28 cellular contexts compared by ENCODE assay signal in the genomic region with DNA sequence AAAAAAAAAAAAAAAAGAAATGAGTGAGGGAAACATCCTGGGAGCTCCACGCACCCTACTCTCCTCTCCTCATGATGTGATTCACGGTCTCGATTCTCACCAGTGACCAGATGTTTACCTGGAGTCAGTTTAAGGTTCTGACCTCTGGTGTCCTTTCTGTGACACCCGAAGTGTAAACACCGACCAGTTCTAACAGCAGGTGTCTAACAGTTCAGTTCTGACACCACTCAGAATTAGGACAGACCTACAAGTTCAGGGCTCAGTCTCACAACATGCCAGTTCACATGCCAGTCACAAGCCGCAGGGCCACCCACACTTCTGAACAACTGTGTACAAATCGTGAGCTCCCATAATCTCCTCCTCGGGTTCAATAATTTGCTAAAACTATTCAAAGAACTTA. TPM values are rescaled to one million over a fixed set of nuclear protein-coding genes. Genes with fewer than 3 reads are reported as not detected.
A peak's percentile ranks its signal among the peaks of the same experiment; 100 is the strongest.
DNase-seq lines count a peak whose midpoint lies in the region; ATAC-seq lines count a peak whose summit lies in the region.
"Had no signal": no experiment of that assay in that cellular context is flagged by ENCODE, and none has a peak within 500 bp of the region (broad histone marks: within the 10 kb centered on the region; RNA-seq: fewer than 3 reads in every experiment).

No MANE protein-coding gene starts in this region.

- DNase-seq in activated CD4-positive, alpha-beta memory T cell treated with anti-CD3 and anti-CD28 coated beads for 36 hours, result no peak
- DNase-seq in activated CD4-positive, alpha-beta memory T cell treated with anti-CD3 and anti-CD28 coated beads, Interleukin-2, amount 10 ng/mL, durations not matched to agents 7 days and 5 days, result no peak
- DNase-seq in CD4-positive, CD25-positive, alpha-beta regulatory T cell, result no peak
- no peak for DNase-seq in effector memory CD8-positive, alpha-beta T cell
- DNase-seq in naive B cell (no peak), middle frontal gyrus (ENCODE audit: extremely low spot score, low spot score) (no peak), T-helper 1 cell (no peak)
- DNase-seq: 8988T; activated naive CD4-positive, alpha-beta T cell treated with anti-CD3 and anti-CD28 coated beads for 36 hours; activated T-cell treated with anti-CD3 and anti-CD28 coated beads, Interleukin-2, amount 50 U/mL, for 48 hours; brain microvascular endothelial cell; dorsolateral prefrontal cortex; Kasumi-1; left lung; NCI-H1436; NCI-H2081; NCI-H2227 treated with DMSO at 0.1 percent for 48 hours; NCI-H526; OCI-M1; stimulated activated naive CD8-positive, alpha-beta T cell treated with anti-CD3 and anti-CD28 coated beads, Interleukin-15, Interleukin-2, amounts not matched to agents 100 U/mL and 50 U/mL, for 24 hours had no signal

- no peak overlapping the region for H3K27ac ChIP-seq in CD4-positive, CD25-positive, alpha-beta regulatory T cell (ENCODE audit: insufficient read depth, low read length, poor library complexity, severe bottlenecking)
- H3K27ac ChIP-seq: C4-2B, dorsolateral prefrontal cortex, HL-60, RWPE1, thoracic aorta had no signal

- H3K27me3 ChIP-seq in CD4-positive, CD25-positive, alpha-beta regulatory T cell (ENCODE audit: control insufficient read depth, insufficient read depth, low read length), result no peaks in the 10 kb centered on the region
- H3K27me3 ChIP-seq: brain microvascular endothelial cell, dorsolateral prefrontal cortex, left lung had no signal

- H3K27me3 Mint-ChIP-seq in activated CD4-positive, alpha-beta memory T cell treated with anti-CD3 and anti-CD28 coated beads for 36 hours, result no peaks in the 10 kb centered on the region
- no peaks in the 10 kb centered on the region for H3K27me3 Mint-ChIP-seq in activated CD4-positive, alpha-beta memory T cell treated with anti-CD3 and anti-CD28 coated beads, Interleukin-2, amount 10 ng/mL, durations not matched to agents 7 days and 5 days
- no peaks in the 10 kb centered on the region for H3K27me3 Mint-ChIP-seq in CD4-positive, CD25-positive, alpha-beta regulatory T cell
- no peaks in the 10 kb centered on the region for H3K27me3 Mint-ChIP-seq in effector memory CD8-positive, alpha-beta T cell
- no peaks in the 10 kb centered on the region for H3K27me3 Mint-ChIP-seq in naive B cell

- peaks cover 15 to 27% of the 10 kb centered on the region in 2 experiments for H3K9me3 ChIP-seq in CD4-positive, CD25-positive, alpha-beta regulatory T cell (ENCODE audit: control insufficient read depth in 2 of 2, low read length in 2 of 2)
- H3K9me3 ChIP-seq: thoracic aorta had no signal

- intact Hi-C loops in activated CD4-positive, alpha-beta memory T cell treated with anti-CD3 and anti-CD28 coated beads for 36 hours (cut with micrococcal nuclease), result loop anchor here (5.0 kb wide), 2 partner anchors 343 to 478 kb away; no protein-coding TSS in a partner anchor

- peaks cover 38% of the 10 kb centered on the region for H3K36me3 ChIP-seq in CD4-positive, CD25-positive, alpha-beta regulatory T cell (ENCODE audit: control insufficient read depth, insufficient read depth, low read length)

- no peak for ATAC-seq in CD4-positive, CD25-positive, alpha-beta regulatory T cell (ENCODE audit: low read depth in 2 of 2)
- no peak for ATAC-seq in effector memory CD8-positive, alpha-beta T cell (replicated peaks)
- ATAC-seq in naive B cell (ENCODE audit: low read depth in 2 of 2), result no peak
- ATAC-seq in activated CD4-positive, CD25-positive, alpha-beta regulatory T cell treated with anti-CD3 and anti-CD28 coated beads, Interleukin-2, amount 50 U/mL, for 24 hours, result no peak
- ATAC-seq: HCT116, left lung had no signal

- H3K4me3 Mint-ChIP-seq in activated CD4-positive, alpha-beta memory T cell treated with anti-CD3 and anti-CD28 coated beads for 36 hours, result no peak overlapping the region
- H3K4me3 Mint-ChIP-seq in activated CD4-positive, alpha-beta memory T cell treated with anti-CD3 and anti-CD28 coated beads, Interleukin-2, amount 10 ng/mL, durations not matched to agents 7 days and 5 days, result no peak overlapping the region
- peak overlapping the region in 3 of 4 donors; percentile 15 to 77 (median 23) for H3K4me3 Mint-ChIP-seq in CD4-positive, CD25-positive, alpha-beta regulatory T cell
- peak overlapping the region in 1 of 2 donors; percentile 8 for H3K4me3 Mint-ChIP-seq in effector memory CD8-positive, alpha-beta T cell
- no peak overlapping the region for H3K4me3 Mint-ChIP-seq in naive B cell
- H3K4me3 Mint-ChIP-seq: activated naive CD4-positive, alpha-beta T cell treated with anti-CD3 and anti-CD28 coated beads for 36 hours; mesothelial cell of epicardium; nephron had no signal

- peaks cover 49% of the 10 kb centered on the region for H3K4me1 Mint-ChIP-seq in activated CD4-positive, alpha-beta memory T cell treated with anti-CD3 and anti-CD28 coated beads for 36 hours (ENCODE audit: low read depth)
- H3K4me1 Mint-ChIP-seq in activated CD4-positive, alpha-beta memory T cell treated with anti-CD3 and anti-CD28 coated beads, Interleukin-2, amount 10 ng/mL, durations not matched to agents 7 days and 5 days, result peaks cover 26% of the 10 kb centered on the region
- peaks cover 3 to 69% (median 38%) of the 10 kb centered on the region in 4 donors for H3K4me1 Mint-ChIP-seq in CD4-positive, CD25-positive, alpha-beta regulatory T cell
- H3K4me1 Mint-ChIP-seq in effector memory CD8-positive, alpha-beta T cell (ENCODE audit: low read depth in 2 of 2), result peaks cover 44 to 51% of the 10 kb centered on the region in 2 donors
- H3K4me1 Mint-ChIP-seq in naive B cell, result peaks cover 46 to 76% (median 61%) of the 10 kb centered on the region in 3 donors
- H3K4me1 Mint-ChIP-seq: nephron had no signal

- H3K4me1 ChIP-seq in CD4-positive, CD25-positive, alpha-beta regulatory T cell (ENCODE audit: control insufficient read depth, insufficient read depth, low read length, poor library complexity, severe bottlenecking), result peaks cover 15% of the 10 kb centered on the region

- CTCF ChIA-PET in activated CD4-positive, alpha-beta memory T cell treated with anti-CD3 and anti-CD28 coated beads for 36 hours (lab: Charles Lee), result interaction anchor here (1.1 kb wide), 1 partner anchor 50 kb away, joined by 4 read pairs; no protein-coding TSS in a partner anchor
- CTCF ChIA-PET in activated CD4-positive, alpha-beta memory T cell treated with anti-CD3 and anti-CD28 coated beads, Interleukin-2, amount 10 ng/mL, durations not matched to agents 7 days and 5 days (lab: Charles Lee), result interaction anchor here (0.7 kb wide), 1 partner anchor 454 kb away, joined by 3 read pairs; no protein-coding TSS in a partner anchor

- POLR2A ChIA-PET in activated CD4-positive, alpha-beta memory T cell treated with anti-CD3 and anti-CD28 coated beads for 36 hours (lab: Charles Lee), result interaction anchor here (0.5 to 1.4 kb wide), 2 partner anchors 50 to 254 kb away, joined by 3 to 4 read pairs; no protein-coding TSS in a partner anchor
- POLR2A ChIA-PET in activated CD4-positive, alpha-beta memory T cell treated with anti-CD3 and anti-CD28 coated beads, Interleukin-2, amount 10 ng/mL, durations not matched to agents 7 days and 5 days (lab: Charles Lee), result no interaction called here

- peaks cover 21% of the 10 kb centered on the region for H3K36me3 Mint-ChIP-seq in activated CD4-positive, alpha-beta memory T cell treated with anti-CD3 and anti-CD28 coated beads for 36 hours
- H3K36me3 Mint-ChIP-seq in activated CD4-positive, alpha-beta memory T cell treated with anti-CD3 and anti-CD28 coated beads, Interleukin-2, amount 10 ng/mL, durations not matched to agents 7 days and 5 days (ENCODE audit: low read depth), result peaks cover 82% of the 10 kb centered on the region
- peaks cover 40% of the 10 kb centered on the region for H3K36me3 Mint-ChIP-seq in CD4-positive, CD25-positive, alpha-beta regulatory T cell
- H3K36me3 Mint-ChIP-seq in effector memory CD8-positive, alpha-beta T cell (ENCODE audit: insufficient read depth), result peaks cover 22% of the 10 kb centered on the region
- H3K36me3 Mint-ChIP-seq in naive B cell, result peaks cover 8 to 11% of the 10 kb centered on the region in 2 donors

- peaks cover 8% of the 10 kb centered on the region for H3K9me3 Mint-ChIP-seq in activated CD4-positive, alpha-beta memory T cell treated with anti-CD3 and anti-CD28 coated beads for 36 hours
- peaks cover 39% of the 10 kb centered on the region for H3K9me3 Mint-ChIP-seq in activated CD4-positive, alpha-beta memory T cell treated with anti-CD3 and anti-CD28 coated beads, Interleukin-2, amount 10 ng/mL, durations not matched to agents 7 days and 5 days
- peaks cover 0 to 24% (median 5%) of the 10 kb centered on the region in 7 donors for H3K9me3 Mint-ChIP-seq in CD4-positive, CD25-positive, alpha-beta regulatory T cell
- H3K9me3 Mint-ChIP-seq in effector memory CD8-positive, alpha-beta T cell, result no peaks in the 10 kb centered on the region
- peaks cover 0 to 8% (median 3%) of the 10 kb centered on the region in 7 donors for H3K9me3 Mint-ChIP-seq in naive B cell

- no peak overlapping the region for H3K4me3 ChIP-seq in CD4-positive, CD25-positive, alpha-beta regulatory T cell (ENCODE audit: low read depth, low read length)
- H3K4me3 ChIP-seq: dorsolateral prefrontal cortex, left lung, thoracic aorta had no signal

- peak overlapping the region; percentile 1 for H3K27ac Mint-ChIP-seq in activated CD4-positive, alpha-beta memory T cell treated with anti-CD3 and anti-CD28 coated beads for 36 hours
- no peak overlapping the region for H3K27ac Mint-ChIP-seq in activated CD4-positive, alpha-beta memory T cell treated with anti-CD3 and anti-CD28 coated beads, Interleukin-2, amount 10 ng/mL, durations not matched to agents 7 days and 5 days
- H3K27ac Mint-ChIP-seq in CD4-positive, CD25-positive, alpha-beta regulatory T cell, result peak overlapping the region in 2 of 3 donors; percentile 26 to 75
- H3K27ac Mint-ChIP-seq in effector memory CD8-positive, alpha-beta T cell, result peak overlapping the region; percentile 83 to 89
- H3K27ac Mint-ChIP-seq in naive B cell, result peak overlapping the region in 4 of 6 donors; percentile 3 to 76 (median 27)
- H3K27ac Mint-ChIP-seq: mesothelial cell of epicardium, nephron had no signal

RNA-seq across cellular contexts. Expression of gene ZNF564, which starts 6.0 kb away (rescaled TPM):
- total RNA-seq in activated CD4-positive, alpha-beta memory T cell treated with anti-CD3 and anti-CD28 coated beads for 36 hours, result 1 to 10 TPM; 6.5 to 7.0 TPM
- 10 to 100 TPM in 1 of 2 experiments, 1 to 10 TPM in 1; 9.4 to 10.2 TPM for total RNA-seq in activated CD4-positive, alpha-beta memory T cell treated with anti-CD3 and anti-CD28 coated beads, Interleukin-2, amount 10 ng/mL, durations not matched to agents 7 days and 5 days
- total RNA-seq in CD4-positive, CD25-positive, alpha-beta regulatory T cell, result 16.1 TPM
- polyA plus RNA-seq in CD4-positive, CD25-positive, alpha-beta regulatory T cell, result 10 to 100 TPM; 16.3 to 20.2 (median 17.6) TPM
- 10 to 100 TPM; 14.8 to 22.7 (median 18.7) TPM for polyA plus RNA-seq in naive B cell (ENCODE audit: low read depth in 6 of 6)

Comparison
In these comparisons a context has a peak if more than half of its experiments do, and no peak if none do; other contexts are left out.
1. H3K4me3 Mint-ChIP-seq: peak in CD4-positive, CD25-positive, alpha-beta regulatory T cell (3 of 4); none in activated CD4-positive, alpha-beta memory T cell treated with anti-CD3 and anti-CD28 coated beads for 36 hours (single experiment), activated CD4-positive, alpha-beta memory T cell treated with anti-CD3 and anti-CD28 coated beads, Interleukin-2, amount 10 ng/mL, durations not matched to agents 7 days and 5 days (single experiment) and naive B cell (0 of 8).